Comparison of ENCODE assay signal across 23 cellular contexts in genomic region chr6:37655666-37656065, GRCh38. TPM values are rescaled to one million over a fixed set of nuclear protein-coding genes. Genes with fewer than 3 reads are reported as not detected.
DNase-seq lines count a peak whose midpoint lies in the region; ATAC-seq and TF ChIP-seq lines count a peak whose summit lies in the region.
"Had no signal": no experiment of that assay in that cellular context is flagged by ENCODE, and none has a peak within 500 bp of the region (broad histone marks: within the 10 kb centered on the region; RNA-seq: fewer than 3 reads in every experiment).

No MANE protein-coding gene starts in this region.

- DNase-seq in Caco-2 (no peak), glutamatergic neuron (peak; percentile 10), neuronal stem cell (ENCODE audit: low spot score) (no peak), sciatic nerve (ENCODE audit: low spot score) (peak; percentile 36), NCI-H526 (lab: John Stamatoyannopoulos, UW) (no peak), kidney glomerular epithelial cell (lab: John Stamatoyannopoulos, UW) (no peak), prostate gland (ENCODE audit: low spot score) (no peak)
- DNase-seq in stimulated activated CD4-positive, alpha-beta T cell treated with anti-CD3 and anti-CD28 coated beads, Interleukin-4, amount 100 ng/mL, for 1 hour: no peak
- DNase-seq: 8988T; ACHN; BE2C; CD4-positive, alpha-beta T cell; CD8-positive, alpha-beta T cell; DMS 273 treated with DMSO at 0.1 percent for 48 hours; DMS153; DMS53; DMS79; DND-41; EL; GDM1 had no signal

- no peak overlapping the region for H2BK15ac ChIP-seq in neuronal stem cell (ENCODE audit: low read length)

- intact Hi-C loops in Caco-2 (cut with micrococcal nuclease; ENCODE audit: unreplicated experiment): no loop called here
- intact Hi-C loops in sciatic nerve (cut with DNase I): no loop called here
- intact Hi-C loops in prostate gland (cut with DNase I): no loop called here

- H2BK12ac ChIP-seq in neuronal stem cell (ENCODE audit: low read length): peak overlapping the region; percentile 80

- no peak for TF ChIP-seq POLR2A in prostate gland (IDR thresholded peaks at IDR 0.05)

- H3K4me2 ChIP-seq in neuronal stem cell (ENCODE audit: insufficient read depth, low read length, poor library complexity, severe bottlenecking): no peak overlapping the region
- H3K4me2 ChIP-seq: BLaER1 had no signal

- peaks cover 9% of the 10 kb centered on the region for H3K9me3 Mint-ChIP-seq in Caco-2 (ENCODE audit: unreplicated experiment)
- peaks cover 8% of the 10 kb centered on the region for H3K9me3 Mint-ChIP-seq in glutamatergic neuron (ENCODE audit: unreplicated experiment)

- no peak overlapping the region for H3K18ac ChIP-seq in neuronal stem cell (ENCODE audit: low read length)

- H3K27me3 Mint-ChIP-seq in Caco-2 (ENCODE audit: insufficient read depth, unreplicated experiment) (no peaks in the 10 kb centered on the region), glutamatergic neuron (ENCODE audit: unreplicated experiment) (peaks cover 4% of the 10 kb centered on the region)

- CTCF ChIA-PET in Caco-2 (lab: Charles Lee): interaction anchor here (1.7 kb wide), 1 partner anchor 35 kb away, joined by 3 read pairs; no protein-coding TSS in a partner anchor

- H3K4me1 Mint-ChIP-seq in Caco-2 (ENCODE audit: low read depth, unreplicated experiment) (no peaks in the 10 kb centered on the region), glutamatergic neuron (ENCODE audit: low read depth, unreplicated experiment) (peaks cover 8% of the 10 kb centered on the region)

- WGBS in neuronal stem cell (ENCODE audit: extremely low coverage in 2 of 2, insufficient read length in 2 of 2, insufficient replicate concordance in 1 of 2), 2 donors: no CpG with 5 or more reads among the region's 11 CpGs
- WGBS in prostate gland: 88% methylated on average over 11 of the region's 11 CpGs

- no peak overlapping the region for H4K91ac ChIP-seq in neuronal stem cell (ENCODE audit: low read depth, low read length, poor library complexity)

- no peak overlapping the region for H4K8ac ChIP-seq in neuronal stem cell (ENCODE audit: low read depth, low read length)

- no TSS peak for BruUV-seq in Caco-2 (replicated peaks; lab: Mats Ljungman, UMichigan)

- H3K4me3 ChIP-seq in Caco-2 (ENCODE audit: low read depth, low read length) (no peak overlapping the region), neuronal stem cell (ENCODE audit: low read length in 2 of 2) (no peak overlapping the region), prostate gland (no peak overlapping the region)
- H3K4me3 ChIP-seq: BLaER1, GM12878 had no signal

- no peak for ATAC-seq in sciatic nerve
- ATAC-seq: CD8-positive, alpha-beta T cell; GM12878 had no signal

- peak overlapping the region; percentile 70 for H3K23ac ChIP-seq in neuronal stem cell (ENCODE audit: low read depth, low read length, poor library complexity)

- H3K9me3 ChIP-seq in Caco-2: peaks cover 2% of the 10 kb centered on the region
- peaks cover 7 to 19% of the 10 kb centered on the region in 2 donors for H3K9me3 ChIP-seq in neuronal stem cell (replicated peaks in 1 of 2; ENCODE audit: control insufficient read depth in 2 of 2, insufficient read depth in 1 of 2, low read depth in 1 of 2, low read length in 2 of 2)
- H3K9me3 ChIP-seq in prostate gland: no peaks in the 10 kb centered on the region

- no peak for TF ChIP-seq CTCF in Caco-2 (IDR thresholded peaks at IDR 0.05; ENCODE audit: insufficient read depth in 1 of 2, low read depth in 1 of 2, low read length in 1 of 2, severe bottlenecking in 1 of 2, unreplicated experiment in 1 of 2)
- TF ChIP-seq CTCF in glutamatergic neuron (IDR thresholded peaks at IDR 0.05; ENCODE audit: partially characterized antibody, unreplicated experiment): no peak
- no peak for TF ChIP-seq CTCF in prostate gland (IDR thresholded peaks at IDR 0.05)

- H2BK5ac ChIP-seq in neuronal stem cell (ENCODE audit: low read length): no peak overlapping the region

- H2BK120ac ChIP-seq in neuronal stem cell (ENCODE audit: low read depth, low read length): no peak overlapping the region

- H3K79me1 ChIP-seq in neuronal stem cell (ENCODE audit: low read depth, low read length): no peaks in the 10 kb centered on the region

- no peaks in the 10 kb centered on the region for H3K36me3 Mint-ChIP-seq in Caco-2 (ENCODE audit: insufficient read depth, unreplicated experiment)
- peaks cover 19% of the 10 kb centered on the region for H3K36me3 Mint-ChIP-seq in glutamatergic neuron (ENCODE audit: unreplicated experiment)

- H3K9ac ChIP-seq in neuronal stem cell (ENCODE audit: low read depth, low read length, poor library complexity): no peak overlapping the region
- H3K9ac ChIP-seq: BLaER1 had no signal

- H3K14ac ChIP-seq in neuronal stem cell (ENCODE audit: low read length): peak overlapping the region; percentile 31

- H3K4me3 Mint-ChIP-seq in Caco-2 (ENCODE audit: unreplicated experiment) (no peak overlapping the region), glutamatergic neuron (ENCODE audit: unreplicated experiment) (no peak overlapping the region)
- H3K4me3 Mint-ChIP-seq: CD4-positive, alpha-beta T cell; CD8-positive, alpha-beta T cell had no signal

- H2AFZ ChIP-seq in neuronal stem cell (ENCODE audit: low read length): no peak overlapping the region

- POLR2A ChIA-PET in Caco-2 (lab: Charles Lee): no interaction called here

- no peaks in the 10 kb centered on the region for H3K27me3 ChIP-seq in Caco-2 (replicated peaks; ENCODE audit: control insufficient read depth, insufficient read depth, low read length)
- H3K27me3 ChIP-seq in neuronal stem cell (ENCODE audit: control insufficient read depth in 3 of 3, insufficient read depth in 3 of 3, low read depth in 1 of 3, low read length in 3 of 3): peaks cover 0 to 5% (median 0%) of the 10 kb centered on the region in 3 experiments
- no peaks in the 10 kb centered on the region for H3K27me3 ChIP-seq in prostate gland (replicated peaks; ENCODE audit: insufficient read depth)
- H3K27me3 ChIP-seq: BE2C, BLaER1 had no signal

- no peak overlapping the region for H2AK5ac ChIP-seq in neuronal stem cell (ENCODE audit: low read depth, low read length)

- no peak overlapping the region for H3K4ac ChIP-seq in neuronal stem cell (ENCODE audit: low read length)

- H3K27ac Mint-ChIP-seq in Caco-2 (ENCODE audit: unreplicated experiment) (peak overlapping the region; percentile 16), glutamatergic neuron (ENCODE audit: unreplicated experiment) (no peak overlapping the region)
- H3K27ac Mint-ChIP-seq: CD4-positive, alpha-beta T cell; CD8-positive, alpha-beta T cell had no signal

- H3K4me1 ChIP-seq in Caco-2 (peaks cover 7% of the 10 kb centered on the region), neuronal stem cell (ENCODE audit: control insufficient read depth in 2 of 2, insufficient read depth in 1 of 2, low read depth in 1 of 2, low read length in 2 of 2) (no peaks in the 10 kb centered on the region), prostate gland (replicated peaks) (no peaks in the 10 kb centered on the region)
- H3K4me1 ChIP-seq: BE2C had no signal

- H3K36me3 ChIP-seq in Caco-2 (ENCODE audit: control insufficient read depth, insufficient read depth, low read length): no peaks in the 10 kb centered on the region
- peaks cover 0 to 2% of the 10 kb centered on the region in 2 donors for H3K36me3 ChIP-seq in neuronal stem cell (replicated peaks in 1 of 2; ENCODE audit: control insufficient read depth in 2 of 2, insufficient read depth in 2 of 2, low read length in 2 of 2)
- no peaks in the 10 kb centered on the region for H3K36me3 ChIP-seq in prostate gland

- H3K27ac ChIP-seq in neuronal stem cell (replicated peaks; ENCODE audit: low read length) (no peak overlapping the region), prostate gland (no peak overlapping the region)
- H3K27ac ChIP-seq: BLaER1, C4-2B had no signal

RNA-seq across cellular contexts. Expression of gene MDGA1, which starts 42.0 kb away (rescaled TPM):
- total RNA-seq in Caco-2 (2022) (1.3 and 1.5 TPM in 2 replicates), glutamatergic neuron (ENCODE audit: unreplicated experiment) (908 TPM), sciatic nerve (13.8 TPM), prostate gland (10 to 100 TPM in 1 of 2 donors, 1 to 10 TPM in 1; 2.5 to 10.7 TPM)
- polyA plus RNA-seq in neuronal stem cell (2013, experiment 1 of 2): 3.4 TPM
- polyA plus RNA-seq in neuronal stem cell (2013, experiment 2 of 2): 1.9 TPM

Comparison
In these comparisons a context has a peak if more than half of its experiments do, and no peak if none do; other contexts are left out.
1. DNase-seq: peak in glutamatergic neuron (single experiment) and sciatic nerve (single experiment); none in Caco-2 (0 of 2), neuronal stem cell (single experiment), NCI-H526 (0 of 2), kidney glomerular epithelial cell (single experiment), prostate gland (single experiment) and stimulated activated CD4-positive, alpha-beta T cell treated with anti-CD3 and anti-CD28 coated beads, Interleukin-4, amount 100 ng/mL, for 1 hour (single experiment).
2. RNA of gene MDGA1, which starts 42.0 kb away (total RNA-seq): 908 TPM in glutamatergic neuron (single experiment); 13.8 TPM in sciatic nerve (single experiment), 2.5 to 10.7 TPM in prostate gland and 1.3 to 1.5 TPM in Caco-2; every median in the first group is over 10 times any median in the second.